6 cellular contexts compared by ENCODE assay signal in genomic region chr14:34475163-34475562, GRCh38.
"Had no signal": no experiment of that assay in that cellular context is flagged by ENCODE, and none has a peak within 500 bp of the region (broad histone marks: within the 10 kb centered on the region; RNA-seq: fewer than 3 reads in every experiment).

No MANE protein-coding gene starts in this region.

- DNase-seq: IMR-90, KBM-7, KG1 had no signal

- H3K4me3 ChIP-seq: K562 had no signal

- FAIRE-seq: HTR-8/SVneo, K562 had no signal

- H3K27ac ChIP-seq: HL-60 had no signal

- ATAC-seq: K562 had no signal
